In genomic region chr5:68255305-68256130, GRCh38 we compare ENCODE assay signal across 8 cellular contexts. TPM values are rescaled to one million over a fixed set of nuclear protein-coding genes. Genes with fewer than 3 reads are reported as not detected.
DNase-seq lines count a peak whose midpoint lies in the region; ATAC-seq, FAIRE-seq and TF ChIP-seq lines count a peak whose summit lies in the region.
"Had no signal": no experiment of that assay in that cellular context is flagged by ENCODE, and none has a peak within 500 bp of the region (broad histone marks: within the 10 kb centered on the region; RNA-seq: fewer than 3 reads in every experiment).

No MANE protein-coding gene starts in this region.

- peaks cover 6% of the 10 kb centered on the region for H3K36me3 ChIP-seq in DND-41 (ENCODE audit: insufficient read depth, low read length)
- H3K36me3 ChIP-seq in small intestine (ENCODE audit: control insufficient read depth in 2 of 2, insufficient read depth in 2 of 2, low read length in 2 of 2), result no peaks in the 10 kb centered on the region

- ATAC-seq in DND-41 (ENCODE audit: insufficient read depth, low read depth) (peak; percentile 90), HG03045 (IDR thresholded peaks at IDR 0.05; ENCODE audit: unreplicated experiment) (no peak), HG02759 (IDR thresholded peaks at IDR 0.05; ENCODE audit: unreplicated experiment) (no peak)

- peaks cover 90% of the 10 kb centered on the region for H3K79me2 ChIP-seq in DND-41 (ENCODE audit: insufficient read depth, low read length)

- H3K27me3 ChIP-seq in DND-41 (ENCODE audit: insufficient read depth, low read length, poor library complexity) (no peaks in the 10 kb centered on the region), small intestine (ENCODE audit: control insufficient read depth in 2 of 2, insufficient read depth in 2 of 2, low read length in 2 of 2) (no peaks in the 10 kb centered on the region)

- no peaks in the 10 kb centered on the region for H3K9me3 ChIP-seq in DND-41 (ENCODE audit: insufficient read depth, low read length, severe bottlenecking)
- H3K9me3 ChIP-seq in small intestine (ENCODE audit: control insufficient read depth, low read depth), result no peaks in the 10 kb centered on the region

- FAIRE-seq in small intestine (lab: Jason Lieb, UNC), result no peak
- FAIRE-seq in D721Med (lab: Jason Lieb, UNC), result no peak

- H3K27ac ChIP-seq in DND-41 (ENCODE audit: low read length), result peak overlapping the region; percentile 81
- peak overlapping the region; percentile 56 to 83 for H3K27ac ChIP-seq in coronary artery
- peak overlapping the region in 1 of 2 donors; percentile 55 for H3K27ac ChIP-seq in small intestine (ENCODE audit: low read depth in 1 of 2, low read length in 1 of 2)

- H4K20me1 ChIP-seq in DND-41 (ENCODE audit: insufficient read depth, low read length), result peaks cover 6% of the 10 kb centered on the region; the same call in 1 of the 2 replicates

- peaks cover 99% of the 10 kb centered on the region for H3K4me1 ChIP-seq in DND-41 (ENCODE audit: insufficient read depth, low read length)
- H3K4me1 ChIP-seq in small intestine (ENCODE audit: control insufficient read depth in 2 of 2, insufficient read depth in 1 of 2, low read depth in 1 of 2, low read length in 1 of 2), result peaks cover 9 to 35% of the 10 kb centered on the region in 2 donors

- H3K4me3 ChIP-seq in DND-41 (ENCODE audit: low read depth in 1 of 2, low read length in 2 of 2), result peak overlapping the region; percentile 10 to 42; a peak in 3 of 4 replicates
- H3K4me3 ChIP-seq in coronary artery, result peak overlapping the region; percentile 40
- H3K4me3 ChIP-seq in small intestine (ENCODE audit: low read depth in 1 of 2, low read length in 2 of 2), result no peak overlapping the region

- TF ChIP-seq CTCF in DND-41 (IDR thresholded peaks at IDR 0.05; ENCODE audit: borderline replicate concordance, extremely low read depth, low read length, poor library complexity, severe bottlenecking) (no peak), coronary artery (IDR thresholded peaks at IDR 0.05) (no peak), D721Med (IDR thresholded peaks at IDR 0.05; ENCODE audit: insufficient read depth, missing control alignments) (no peak)

- no peak overlapping the region for H2AFZ ChIP-seq in DND-41 (ENCODE audit: low read depth, low read length)

- DNase-seq in DND-41 (peak; percentile 78), OCI-M1 (lab: John Stamatoyannopoulos, UW) (peak; percentile 62), coronary artery (ENCODE audit: low spot score) (no peak), small intestine (peak; percentile 56), D721Med (ENCODE audit: insufficient read length, low spot score) (no peak)
- DNase-seq: NCI-H2227 treated with DMSO at 0.1 percent for 48 hours had no signal

- peak overlapping the region; percentile 44 for H3K9ac ChIP-seq in DND-41 (ENCODE audit: low read depth, low read length)

- peak overlapping the region; percentile 60 for H3K4me2 ChIP-seq in DND-41 (ENCODE audit: insufficient read depth, low read length)

- 19 to 31% (median 23%) methylated on average over 6 of the region's 6 CpGs for WGBS in small intestine, 3 donors

RNA-seq across cellular contexts. Expression of gene PIK3R1, which starts 40.0 kb away (rescaled TPM):
- 10 to 100 TPM in 1 of 3 donors, 1 to 10 TPM in 2; 9.2 to 31.1 (median 9.8) TPM for polyA plus RNA-seq in small intestine

Comparison
In these comparisons a context has a peak if more than half of its experiments do, and no peak if none do; other contexts are left out.
1. DNase-seq: peak in DND-41 (single experiment), OCI-M1 (single experiment) and small intestine (single experiment); none in coronary artery (single experiment) and D721Med (single experiment).
2. H3K4me3 ChIP-seq: peak in DND-41 (2 of 2) and coronary artery (single experiment); none in small intestine (0 of 2).